In genomic region chr16:3058173-3059030, GRCh38 we compare ENCODE assay signal across 8 cellular contexts. TPM values are rescaled to one million over a fixed set of nuclear protein-coding genes. Genes with fewer than 3 reads are reported as not detected.
DNase-seq lines count a peak whose midpoint lies in the region; ATAC-seq and TF ChIP-seq lines count a peak whose summit lies in the region.

No MANE protein-coding gene starts in this region.

- ATAC-seq in GM21825 (IDR thresholded peaks at IDR 0.05; ENCODE audit: unreplicated experiment) (peak; percentile 32), left ventricle myocardium superior (peak; percentile 42)

- H3K4me1 ChIP-seq in adipocyte (ENCODE audit: control insufficient read depth, insufficient read depth, low read length) (peaks cover 8% of the 10 kb centered on the region), prostate gland (replicated peaks) (peaks cover 7% of the 10 kb centered on the region)

- H3K9me3 ChIP-seq in adipocyte (ENCODE audit: control insufficient read depth, low read length) (no peaks in the 10 kb centered on the region), prostate gland (no peaks in the 10 kb centered on the region)

- WGBS in prostate gland: 11% methylated on average over 34 of the region's 76 CpGs

- TF ChIP-seq POLR2A in prostate gland (IDR thresholded peaks at IDR 0.05): no peak

- intact Hi-C loops in left ventricle myocardium superior (cut with micrococcal nuclease) (no loop called here), prostate gland (cut with DNase I) (loop anchor here (5.0 kb wide), 1 partner anchor 69 kb away; no protein-coding TSS in a partner anchor)

- H3K36me3 ChIP-seq in adipocyte (ENCODE audit: control insufficient read depth, insufficient read depth, low read length, severe bottlenecking): no peaks in the 10 kb centered on the region
- no peaks in the 10 kb centered on the region for H3K36me3 ChIP-seq in prostate gland

- H3K27me3 ChIP-seq in adipocyte (replicated peaks; ENCODE audit: control insufficient read depth, insufficient read depth, low read length): no peaks in the 10 kb centered on the region
- no peaks in the 10 kb centered on the region for H3K27me3 ChIP-seq in prostate gland (replicated peaks; ENCODE audit: insufficient read depth)

- peak overlapping the region; percentile 74 to 76 for H3K27ac ChIP-seq in prostate gland

- H3K4me3 ChIP-seq in adipocyte (ENCODE audit: low read length) (peak overlapping the region; percentile 86), prostate gland (peak overlapping the region; percentile 92 to 93)

- H3K9ac ChIP-seq in adipocyte (ENCODE audit: low read length): peak overlapping the region; percentile 93

- TF ChIP-seq CTCF in prostate gland (IDR thresholded peaks at IDR 0.05): peak in 1 of 4 experiments; percentile 26

- peak; percentile 28 for DNase-seq in COR-L47 (lab: John Stamatoyannopoulos, UW)
- DNase-seq in NCI-H69 (lab: John Stamatoyannopoulos, UW): peak; percentile 69
- peak; percentile 52 for DNase-seq in adipocyte (ENCODE audit: low read depth)
- peak; percentile 64 for DNase-seq in left ventricle myocardium superior
- peak; percentile 47 for DNase-seq in prostate gland (ENCODE audit: low spot score)
- DNase-seq in SKM-1 treated with dmso at 0.1 percent for 144 hours (lab: John Stamatoyannopoulos, UW; ENCODE audit: unreplicated experiment): no peak
- no peak for DNase-seq in NCI-H2029 treated with DMSO at 0.1 percent for 48 hours (lab: John Stamatoyannopoulos, UW)

RNA-seq across cellular contexts. Expression of gene IL32, which starts 7.0 kb away (rescaled TPM):
- total RNA-seq in left ventricle myocardium superior (46.0 TPM), prostate gland (10 to 100 TPM; 13.5 to 33.3 TPM)

RNA-seq across cellular contexts. Expression of gene MMP25, which starts 12.0 kb away (rescaled TPM):
- total RNA-seq in left ventricle myocardium superior (2.8 TPM), prostate gland (1 to 10 TPM in 1 of 2 donors, under 1 TPM in 1; 0.74 to 1.4 TPM)

RNA-seq across cellular contexts. Expression of gene BICDL2, which starts 21.7 kb away (rescaled TPM):
- total RNA-seq in left ventricle myocardium superior (not detected), prostate gland (10 to 100 TPM; 54.6 to 59.6 TPM)

RNA-seq across cellular contexts. Expression of gene THOC6, which starts 34.6 kb away (rescaled TPM):
- total RNA-seq in left ventricle myocardium superior (11.3 TPM), prostate gland (10 to 100 TPM; 22.9 to 28.0 TPM)

RNA-seq across cellular contexts. Expression of gene HCFC1R1, which starts 34.7 kb away (rescaled TPM):
- total RNA-seq in left ventricle myocardium superior (61.1 TPM), prostate gland (10 to 100 TPM; 52.4 to 67.0 TPM)

Comparison
In these comparisons a context has a peak if more than half of its experiments do, and no peak if none do; other contexts are left out.
1. DNase-seq: peak in COR-L47 (single experiment), NCI-H69 (single experiment), adipocyte (single experiment), left ventricle myocardium superior (single experiment) and prostate gland (single experiment); none in SKM-1 treated with dmso at 0.1 percent for 144 hours (single experiment) and NCI-H2029 treated with DMSO at 0.1 percent for 48 hours (single experiment).
2. RNA of gene BICDL2, which starts 21.7 kb away (total RNA-seq): 54.6 to 59.6 TPM in prostate gland; not detected in left ventricle myocardium superior (single experiment); every median in the first group is over 10 times any median in the second.